In the genomic region with DNA sequence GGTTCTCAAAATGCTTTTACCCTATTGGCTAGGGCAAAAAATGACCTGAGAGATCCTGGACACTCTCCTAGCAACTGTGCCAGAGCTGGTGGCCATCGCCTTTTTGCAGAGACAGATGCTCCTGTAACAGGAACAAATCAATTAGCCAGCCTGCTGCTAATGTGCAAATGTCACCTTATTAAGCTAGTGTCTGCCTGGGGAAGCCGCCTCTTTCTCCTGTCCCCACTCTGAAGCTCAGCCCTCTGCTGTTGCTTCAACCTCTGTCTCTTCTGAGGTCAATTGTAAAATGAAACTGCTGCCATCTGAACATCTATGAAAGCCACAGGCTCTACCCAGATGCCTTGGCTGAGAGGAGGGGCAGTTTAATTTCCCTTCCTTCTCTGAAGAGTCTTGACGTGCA, we compare ENCODE assay signal across 8 cellular contexts.
DNase-seq lines count a peak whose midpoint lies in the region; ATAC-seq lines count a peak whose summit lies in the region.
"Had no signal": no experiment of that assay in that cellular context is flagged by ENCODE, and none has a peak within 500 bp of the region (broad histone marks: within the 10 kb centered on the region; RNA-seq: fewer than 3 reads in every experiment).

No MANE protein-coding gene starts in this region.

- no peak for DNase-seq in effector memory CD4-positive, alpha-beta T cell
- no peak for DNase-seq in NCI-H446 (lab: John Stamatoyannopoulos, UW)

- H3K4me3 ChIP-seq in effector memory CD4-positive, alpha-beta T cell (ENCODE audit: insufficient read depth, low read depth, low read length, poor library complexity, severe bottlenecking), result no peak overlapping the region

- peak overlapping the region; percentile 30 for H3K27ac ChIP-seq in effector memory CD4-positive, alpha-beta T cell (ENCODE audit: insufficient read depth, low read length, poor library complexity, severe bottlenecking)
- H3K27ac ChIP-seq: epithelial cell of prostate had no signal

- H3K36me3 ChIP-seq in effector memory CD4-positive, alpha-beta T cell (ENCODE audit: control insufficient read depth, insufficient read depth, low read length), result no peaks in the 10 kb centered on the region

- H3K9me3 ChIP-seq in effector memory CD4-positive, alpha-beta T cell (ENCODE audit: control insufficient read depth, low read length), result no peaks in the 10 kb centered on the region

- ATAC-seq in GM18517 (IDR thresholded peaks at IDR 0.05; ENCODE audit: unreplicated experiment) (peak; percentile 82), GM21381 (IDR thresholded peaks at IDR 0.05; ENCODE audit: unreplicated experiment) (peak; percentile 63), HG03520 (IDR thresholded peaks at IDR 0.05; ENCODE audit: unreplicated experiment) (peak; percentile 62), HG02840 (IDR thresholded peaks at IDR 0.05; ENCODE audit: low FRiP score, unreplicated experiment) (no peak), HG03139 (IDR thresholded peaks at IDR 0.05; ENCODE audit: unreplicated experiment) (no peak)

- H3K4me1 ChIP-seq in effector memory CD4-positive, alpha-beta T cell (ENCODE audit: control insufficient read depth, insufficient read depth, low read length, poor library complexity, severe bottlenecking), result peaks cover 37% of the 10 kb centered on the region

- no peaks in the 10 kb centered on the region for H3K27me3 ChIP-seq in effector memory CD4-positive, alpha-beta T cell (replicated peaks; ENCODE audit: control insufficient read depth, insufficient read depth, low read length, poor library complexity, severe bottlenecking)

Comparison
In these comparisons a context has a peak if more than half of its experiments do, and no peak if none do; other contexts are left out.
1. ATAC-seq: peak in GM18517 (single experiment), GM21381 (single experiment) and HG03520 (single experiment); none in HG02840 (single experiment) and HG03139 (single experiment).